ENCODE assay signal across 21 cellular contexts in genomic region chr11:124441081-124441480, GRCh38. TPM values are rescaled to one million over a fixed set of nuclear protein-coding genes. Genes with fewer than 3 reads are reported as not detected.
DNase-seq lines count a peak whose midpoint lies in the region; ATAC-seq and TF ChIP-seq lines count a peak whose summit lies in the region.
"Had no signal": no experiment of that assay in that cellular context is flagged by ENCODE, and none has a peak within 500 bp of the region (broad histone marks: within the 10 kb centered on the region; RNA-seq: fewer than 3 reads in every experiment).

No MANE protein-coding gene starts in this region.

- no peak for TF ChIP-seq EP300 in esophagus muscularis mucosa (IDR thresholded peaks at IDR 0.05)

- H3K27ac ChIP-seq in esophagus muscularis mucosa (replicated peaks in 1 of 4) (no peak overlapping the region), dorsolateral prefrontal cortex (peak overlapping the region in 5 of 59 donors; percentile 21 to 56 (median 38))
- H3K27ac ChIP-seq: 22Rv1; A549; BLaER1 treated with 17β-estradiol and CSF1 and Interleukin-3, amounts not matched to agents 10 nM and 100 nM; C4-2B had no signal

- WGBS in esophagus muscularis mucosa = 90% methylated on average over 4 of the region's 5 CpGs

- ATAC-seq in Right ventricle myocardium inferior = no peak
- peak; percentile 32 for ATAC-seq in WTC11
- ATAC-seq: A549; CD8-positive, alpha-beta T cell; GM12878 had no signal

- no peaks in the 10 kb centered on the region; the same call in 1 of the 2 replicates for H3K27me3 Mint-ChIP-seq in WTC11 (ENCODE audit: low read depth)

- no peak overlapping the region for H3K27ac Mint-ChIP-seq in WTC11
- H3K27ac Mint-ChIP-seq: B cell; CD4-positive, alpha-beta T cell; CD8-positive, alpha-beta T cell had no signal

- CTCF ChIA-PET in WTC11 (lab: Charles Lee) = no interaction called here

- TF ChIP-seq POLR2A in esophagus muscularis mucosa (IDR thresholded peaks at IDR 0.05; ENCODE audit: low read depth) = no peak

- no peaks in the 10 kb centered on the region for H3K36me3 ChIP-seq in esophagus muscularis mucosa
- H3K36me3 ChIP-seq: BLaER1 treated with 17β-estradiol and CSF1 and Interleukin-3, amounts not matched to agents 10 nM and 100 nM had no signal

- POLR2A ChIA-PET in WTC11 (lab: Charles Lee) = no interaction called here

- peaks cover 3% of the 10 kb centered on the region; the same call in 1 of the 2 replicates for H3K9me3 Mint-ChIP-seq in WTC11

- no peaks in the 10 kb centered on the region for H3K4me1 ChIP-seq in esophagus muscularis mucosa
- H3K4me1 ChIP-seq: A549; BLaER1 treated with 17β-estradiol and CSF1 and Interleukin-3, amounts not matched to agents 10 nM and 100 nM; Caco-2 had no signal

- DNase-seq in Right ventricle myocardium inferior (ENCODE audit: missing footprints) = peak; percentile 15
- DNase-seq in cardiac septum (ENCODE audit: low spot score) = no peak
- DNase-seq in WTC11 (ENCODE audit: low spot score) = no peak
- peak; percentile 47 for DNase-seq in esophagus muscularis mucosa (ENCODE audit: extremely low spot score)
- DNase-seq in dorsolateral prefrontal cortex = no peak
- no peak for DNase-seq in GM20000 (ENCODE audit: low spot score)
- no peak for DNase-seq in GM10266 (ENCODE audit: extremely low spot score)
- DNase-seq: AML-193; Caco-2; Calu3; CD4-positive, alpha-beta T cell; CD8-positive, alpha-beta T cell; DMS79 treated with DMSO at 0.1 percent for 48 hours; GF-D8 had no signal

- TF ChIP-seq CTCF in WTC11 (IDR thresholded peaks at IDR 0.05) (no peak), esophagus muscularis mucosa (IDR thresholded peaks at IDR 0.05) (no peak), dorsolateral prefrontal cortex (IDR thresholded peaks at IDR 0.05 in 54 of 56, conservative IDR thresholded peaks at IDR 0.05 in 2 of 56; ENCODE audit: low read depth in 1 of 56, partially characterized antibody in 56 of 56) (no peak), GM20000 (IDR thresholded peaks at IDR 0.05; ENCODE audit: extremely low read depth, missing control alignments) (no peak), GM10266 (IDR thresholded peaks at IDR 0.05; ENCODE audit: control insufficient read depth, insufficient read depth, low read depth, missing control alignments) (no peak)

- intact Hi-C loops in Right ventricle myocardium inferior (cut with DNase I) (no loop called here), cardiac septum (cut with DNase I) (loop anchor here (10.0 kb wide), 1 partner anchor 144 kb away; no protein-coding TSS in a partner anchor), esophagus muscularis mucosa (cut with DNase I) (no loop called here), dorsolateral prefrontal cortex (cut with DNase I) (no loop called here)

- H3K9me3 ChIP-seq in esophagus muscularis mucosa = peaks cover 0 to 7% (median 0%) of the 10 kb centered on the region in 4 donors
- H3K9me3 ChIP-seq: A549, Caco-2 had no signal

- H3K4me1 Mint-ChIP-seq in WTC11 = no peaks in the 10 kb centered on the region
- H3K4me1 Mint-ChIP-seq: B cell had no signal

- H3K4me3 Mint-ChIP-seq in WTC11 = no peak overlapping the region
- H3K4me3 Mint-ChIP-seq: B cell; CD4-positive, alpha-beta T cell; CD8-positive, alpha-beta T cell had no signal

- no peak overlapping the region for H3K4me3 ChIP-seq in esophagus muscularis mucosa
- no peak overlapping the region for H3K4me3 ChIP-seq in dorsolateral prefrontal cortex
- H3K4me3 ChIP-seq: A549; BLaER1 treated with 17β-estradiol and CSF1 and Interleukin-3, amounts not matched to agents 10 nM and 100 nM; GM12878 had no signal

- peaks cover 0 to 13% (median 0%) of the 10 kb centered on the region in 4 donors for H3K27me3 ChIP-seq in esophagus muscularis mucosa
- H3K27me3 ChIP-seq in dorsolateral prefrontal cortex = peaks cover 0 to 3% (median 0%) of the 10 kb centered on the region in 45 donors
- H3K27me3 ChIP-seq: BLaER1 treated with 17β-estradiol and CSF1 and Interleukin-3, amounts not matched to agents 10 nM and 100 nM had no signal

- no peaks in the 10 kb centered on the region for H3K36me3 Mint-ChIP-seq in WTC11
- H3K36me3 Mint-ChIP-seq: CD8-positive, alpha-beta T cell had no signal

TF ChIP-seq in WTC11, 78 proteins besides CTCF, POLR2A, EP300 and RAD21 (continues in another document):
- TF ChIP-seq ARID4B (CRISPR knock-in tag; IDR thresholded peaks at IDR 0.05; ENCODE audit: borderline replicate concordance) (no peak), ZNF416 (CRISPR knock-in tag; IDR thresholded peaks at IDR 0.05) (no peak), ATF6 (CRISPR knock-in tag; IDR thresholded peaks at IDR 0.05) (no peak), ZNF671 (CRISPR knock-in tag; IDR thresholded peaks at IDR 0.05) (no peak), PREB (CRISPR knock-in tag; IDR thresholded peaks at IDR 0.05; ENCODE audit: borderline replicate concordance) (no peak)
- TF ChIP-seq, protein P1, sequence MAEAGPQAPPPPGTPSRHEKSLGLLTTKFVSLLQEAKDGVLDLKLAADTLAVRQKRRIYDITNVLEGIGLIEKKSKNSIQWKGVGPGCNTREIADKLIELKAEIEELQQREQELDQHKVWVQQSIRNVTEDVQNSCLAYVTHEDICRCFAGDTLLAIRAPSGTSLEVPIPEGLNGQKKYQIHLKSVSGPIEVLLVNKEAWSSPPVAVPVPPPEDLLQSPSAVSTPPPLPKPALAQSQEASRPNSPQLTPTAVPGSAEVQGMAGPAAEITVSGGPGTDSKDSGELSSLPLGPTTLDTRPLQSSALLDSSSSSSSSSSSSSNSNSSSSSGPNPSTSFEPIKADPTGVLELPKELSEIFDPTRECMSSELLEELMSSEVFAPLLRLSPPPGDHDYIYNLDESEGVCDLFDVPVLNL (CRISPR knock-in tag; IDR thresholded peaks at IDR 0.05; ENCODE audit: borderline replicate concordance, low read depth) = no peak

RNA-seq across cellular contexts. Expression of gene OR8B8, which starts 4.4 kb away (rescaled TPM):
- total RNA-seq in Right ventricle myocardium inferior (not detected), cardiac septum (not detected), WTC11 (2021) (not detected in 3 replicates), esophagus muscularis mucosa (not detected), dorsolateral prefrontal cortex (under 1 TPM in 2 of 120 experiments, not detected in 118; 0.10 to 0.53 TPM)
- total RNA-seq: A172; B cell; Caco-2; Calu3; CD4-positive, alpha-beta T cell; CD8-positive, alpha-beta T cell; GM12878 had no signal

RNA-seq across cellular contexts. Expression of gene OR8B4, which starts 16.4 kb away (rescaled TPM):
- not detected for total RNA-seq in Right ventricle myocardium inferior
- total RNA-seq in cardiac septum = not detected
- total RNA-seq in WTC11 (2021) = not detected in 3 replicates
- not detected for total RNA-seq in esophagus muscularis mucosa
- total RNA-seq in dorsolateral prefrontal cortex = not detected
- total RNA-seq: A172; B cell; Caco-2; Calu3; CD4-positive, alpha-beta T cell; CD8-positive, alpha-beta T cell; GM12878 had no signal

RNA-seq across cellular contexts. Expression of gene OR8B3, which starts 42.3 kb away (rescaled TPM):
- not detected for total RNA-seq in Right ventricle myocardium inferior
- not detected for total RNA-seq in cardiac septum
- total RNA-seq in WTC11 (2021) = not detected in 3 replicates
- not detected for total RNA-seq in esophagus muscularis mucosa
- total RNA-seq in dorsolateral prefrontal cortex = under 1 TPM in 2 of 120 experiments, not detected in 118; 0.25 to 0.55 TPM
- total RNA-seq: A172; B cell; Caco-2; Calu3; CD4-positive, alpha-beta T cell; CD8-positive, alpha-beta T cell; GM12878 had no signal

RNA-seq across cellular contexts. Expression of gene OR8B2, which starts 56.8 kb away (rescaled TPM):
- not detected for total RNA-seq in Right ventricle myocardium inferior
- total RNA-seq in cardiac septum = not detected
- total RNA-seq in WTC11 (2021) = not detected in 3 replicates
- not detected for total RNA-seq in esophagus muscularis mucosa
- not detected for total RNA-seq in dorsolateral prefrontal cortex
- total RNA-seq: A172; B cell; Caco-2; Calu3; CD4-positive, alpha-beta T cell; CD8-positive, alpha-beta T cell; GM12878 had no signal

Comparison
In these comparisons a context has a peak if more than half of its experiments do, and no peak if none do; other contexts are left out.
1. DNase-seq: peak in Right ventricle myocardium inferior (single experiment) and esophagus muscularis mucosa (single experiment); none in cardiac septum (single experiment), WTC11 (single experiment), dorsolateral prefrontal cortex (0 of 10), GM20000 (single experiment) and GM10266 (single experiment).